Comparison of ENCODE assay signal across 11 cellular contexts in the genomic region with DNA sequence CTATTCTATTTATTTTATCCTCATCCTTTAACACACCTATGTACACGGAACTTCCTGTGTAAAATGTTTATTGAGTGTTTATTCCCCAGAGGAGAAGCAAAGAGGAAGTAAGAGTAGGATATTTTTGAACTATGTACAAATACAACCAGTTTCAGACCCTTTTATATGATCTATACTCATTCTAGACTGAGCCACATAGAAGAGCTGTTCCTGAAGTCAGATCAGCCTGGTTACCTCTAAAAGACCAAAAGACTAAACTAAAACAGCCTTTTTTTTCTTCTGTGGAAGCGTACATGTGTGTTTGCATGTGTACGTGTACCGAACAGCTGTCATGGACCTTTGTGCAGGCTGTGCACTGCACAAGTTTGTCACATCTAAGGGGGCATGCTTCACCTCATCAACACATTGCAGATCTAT.
DNase-seq lines count a peak whose midpoint lies in the region; ATAC-seq and TF ChIP-seq lines count a peak whose summit lies in the region.
"Had no signal": no experiment of that assay in that cellular context is flagged by ENCODE, and none has a peak within 500 bp of the region (broad histone marks: within the 10 kb centered on the region; RNA-seq: fewer than 3 reads in every experiment).

No MANE protein-coding gene starts in this region.

- DNase-seq in DMS53 (lab: John Stamatoyannopoulos, UW) (peak; percentile 19), DMS53 treated with DMSO at 0.1 percent for 48 hours (lab: John Stamatoyannopoulos, UW; ENCODE audit: unreplicated experiment) (no peak), breast epithelium (ENCODE audit: low spot score in 2 of 2) (no peak), immature natural killer cell (no peak)
- no peak for DNase-seq in central memory CD4-positive, alpha-beta T cell
- DNase-seq: caudate nucleus, NCI-H1436 treated with DMSO at 0.1 percent for 48 hours had no signal

- intact Hi-C loops in breast epithelium (cut with DNase I; ENCODE audit: low total_unique reads): no loop called here

- H3K4me3 Mint-ChIP-seq in stimulated activated memory B cell treated with anti-CD40 and anti-IgM and Interleukin-4, amounts not matched to agents 10 μg/mL and 1 μg/mL and 100 μg/mL, for 72 hours: peak overlapping the region; percentile 92
- no peak overlapping the region for H3K4me3 Mint-ChIP-seq in immature natural killer cell

- H3K27me3 Mint-ChIP-seq in stimulated activated memory B cell treated with anti-CD40 and anti-IgM and Interleukin-4, amounts not matched to agents 10 μg/mL and 1 μg/mL and 100 μg/mL, for 72 hours: no peaks in the 10 kb centered on the region
- peaks cover 0 to 11% (median 0%) of the 10 kb centered on the region in 3 donors for H3K27me3 Mint-ChIP-seq in immature natural killer cell (ENCODE audit: low read depth in 3 of 3)

- H3K27ac ChIP-seq in breast epithelium: no peak overlapping the region

- H3K9me3 ChIP-seq in breast epithelium: no peaks in the 10 kb centered on the region

- no peak overlapping the region for H3K4me3 ChIP-seq in breast epithelium

- no peak for TF ChIP-seq POLR2A in breast epithelium (IDR thresholded peaks at IDR 0.05)

- no peaks in the 10 kb centered on the region for H3K27me3 ChIP-seq in breast epithelium

- H3K4me1 Mint-ChIP-seq in stimulated activated memory B cell treated with anti-CD40 and anti-IgM and Interleukin-4, amounts not matched to agents 10 μg/mL and 1 μg/mL and 100 μg/mL, for 72 hours: peaks cover 70% of the 10 kb centered on the region
- H3K4me1 Mint-ChIP-seq in immature natural killer cell: no peaks in the 10 kb centered on the region

- no peak for TF ChIP-seq CTCF in breast epithelium (IDR thresholded peaks at IDR 0.05)

- ATAC-seq in HG02759 (IDR thresholded peaks at IDR 0.05; ENCODE audit: unreplicated experiment): peak; percentile 68
- ATAC-seq in HG03575 (IDR thresholded peaks at IDR 0.05; ENCODE audit: extremely low read depth, insufficient number of reproducible peaks, low FRiP score, unreplicated experiment): peak; percentile 61
- peak; percentile 89 for ATAC-seq in stimulated activated memory B cell treated with anti-CD40 and anti-IgM and Interleukin-4, amounts not matched to agents 10 μg/mL and 1 μg/mL and 100 μg/mL, for 72 hours
- ATAC-seq: SK-N-SH treated with all-trans-retinoic acid at 6 μM for 48 hours had no signal

- H3K4me1 ChIP-seq in breast epithelium: no peaks in the 10 kb centered on the region

- peak overlapping the region; percentile 95 for H3K27ac Mint-ChIP-seq in stimulated activated memory B cell treated with anti-CD40 and anti-IgM and Interleukin-4, amounts not matched to agents 10 μg/mL and 1 μg/mL and 100 μg/mL, for 72 hours
- H3K27ac Mint-ChIP-seq in immature natural killer cell: no peak overlapping the region

- no peaks in the 10 kb centered on the region for H3K36me3 ChIP-seq in breast epithelium

- H3K36me3 Mint-ChIP-seq in stimulated activated memory B cell treated with anti-CD40 and anti-IgM and Interleukin-4, amounts not matched to agents 10 μg/mL and 1 μg/mL and 100 μg/mL, for 72 hours: no peaks in the 10 kb centered on the region
- no peaks in the 10 kb centered on the region for H3K36me3 Mint-ChIP-seq in immature natural killer cell

- peaks cover 3% of the 10 kb centered on the region for H3K9me3 Mint-ChIP-seq in stimulated activated memory B cell treated with anti-CD40 and anti-IgM and Interleukin-4, amounts not matched to agents 10 μg/mL and 1 μg/mL and 100 μg/mL, for 72 hours
- H3K9me3 Mint-ChIP-seq in immature natural killer cell: no peaks in the 10 kb centered on the region
